Comparison of ENCODE assay signal across 11 cellular contexts in the genomic region with DNA sequence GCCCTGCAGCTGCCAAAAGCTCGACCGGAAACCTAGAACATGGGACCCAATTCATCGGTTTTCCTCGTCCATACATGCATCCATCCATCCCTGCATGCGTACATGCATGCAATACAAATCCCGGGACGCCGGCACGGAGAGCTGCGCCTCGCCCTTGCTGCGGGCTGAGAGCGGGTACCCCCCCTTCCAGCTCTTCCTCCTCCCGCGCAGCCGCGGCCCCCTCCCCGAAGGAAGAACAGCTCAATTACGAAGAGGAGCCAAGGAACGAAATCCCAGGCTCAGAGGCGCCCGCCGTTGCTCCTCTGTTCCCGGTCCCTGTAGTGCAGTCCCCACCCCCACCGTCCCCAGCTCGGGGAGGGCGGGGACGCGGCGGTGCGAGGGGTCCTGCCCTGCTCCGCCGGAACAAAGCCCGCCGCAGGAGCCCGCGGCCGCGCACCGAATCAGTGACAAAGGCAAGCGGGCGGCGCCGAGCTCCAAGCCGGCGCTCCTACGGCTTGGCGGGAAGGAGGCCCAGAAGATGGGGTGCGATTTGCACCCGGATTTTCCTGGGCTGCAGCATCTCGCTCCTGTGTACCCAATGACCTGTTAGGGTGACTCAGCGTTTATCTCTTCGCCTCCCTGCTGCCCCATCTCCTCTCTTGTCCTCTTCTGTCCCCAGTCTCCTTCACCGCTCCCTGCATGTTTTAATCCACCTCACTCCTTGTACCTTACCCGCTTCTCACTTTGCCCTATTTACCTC. TPM values are rescaled to one million over a fixed set of nuclear protein-coding genes. Genes with fewer than 3 reads are reported as not detected.
DNase-seq lines count a peak whose midpoint lies in the region; ATAC-seq and TF ChIP-seq lines count a peak whose summit lies in the region.
"Had no signal": no experiment of that assay in that cellular context is flagged by ENCODE, and none has a peak within 500 bp of the region (broad histone marks: within the 10 kb centered on the region; RNA-seq: fewer than 3 reads in every experiment).

No MANE protein-coding gene starts in this region.

- peaks cover 5% of the 10 kb centered on the region for H3K36me3 Mint-ChIP-seq in activated CD4-positive, alpha-beta memory T cell treated with anti-CD3 and anti-CD28 coated beads, Interleukin-2, amount 10 ng/mL, durations not matched to agents 7 days and 5 days (ENCODE audit: low read depth)
- no peaks in the 10 kb centered on the region for H3K36me3 Mint-ChIP-seq in activated CD4-positive, alpha-beta memory T cell treated with anti-CD3 and anti-CD28 coated beads for 36 hours
- peaks cover 2% of the 10 kb centered on the region for H3K36me3 Mint-ChIP-seq in T-helper 17 cell (ENCODE audit: low read depth)
- H3K36me3 Mint-ChIP-seq: CD8-positive, alpha-beta memory T cell had no signal

- H3K36me3 ChIP-seq in skeletal muscle satellite cell (ENCODE audit: insufficient read depth, low read length): no peaks in the 10 kb centered on the region
- no peaks in the 10 kb centered on the region for H3K36me3 ChIP-seq in upper lobe of right lung
- no peaks in the 10 kb centered on the region for H3K36me3 ChIP-seq in WERI-Rb-1
- H3K36me3 ChIP-seq: left lung, SJSA1 had no signal

- peaks cover 5% of the 10 kb centered on the region for H3K4me1 Mint-ChIP-seq in activated CD4-positive, alpha-beta memory T cell treated with anti-CD3 and anti-CD28 coated beads, Interleukin-2, amount 10 ng/mL, durations not matched to agents 7 days and 5 days
- peaks cover 7% of the 10 kb centered on the region for H3K4me1 Mint-ChIP-seq in activated CD4-positive, alpha-beta memory T cell treated with anti-CD3 and anti-CD28 coated beads for 36 hours (ENCODE audit: low read depth)
- peaks cover 7% of the 10 kb centered on the region for H3K4me1 Mint-ChIP-seq in T-helper 17 cell

- H3K9me3 Mint-ChIP-seq in activated CD4-positive, alpha-beta memory T cell treated with anti-CD3 and anti-CD28 coated beads, Interleukin-2, amount 10 ng/mL, durations not matched to agents 7 days and 5 days: no peaks in the 10 kb centered on the region
- H3K9me3 Mint-ChIP-seq in activated CD4-positive, alpha-beta memory T cell treated with anti-CD3 and anti-CD28 coated beads for 36 hours: no peaks in the 10 kb centered on the region

- peaks cover 74% of the 10 kb centered on the region for H3K27me3 Mint-ChIP-seq in activated CD4-positive, alpha-beta memory T cell treated with anti-CD3 and anti-CD28 coated beads, Interleukin-2, amount 10 ng/mL, durations not matched to agents 7 days and 5 days
- peaks cover 68% of the 10 kb centered on the region for H3K27me3 Mint-ChIP-seq in activated CD4-positive, alpha-beta memory T cell treated with anti-CD3 and anti-CD28 coated beads for 36 hours
- peaks cover 71% of the 10 kb centered on the region for H3K27me3 Mint-ChIP-seq in T-helper 17 cell

- CTCF ChIA-PET in activated CD4-positive, alpha-beta memory T cell treated with anti-CD3 and anti-CD28 coated beads, Interleukin-2, amount 10 ng/mL, durations not matched to agents 7 days and 5 days (lab: Charles Lee): no interaction called here
- CTCF ChIA-PET in activated CD4-positive, alpha-beta memory T cell treated with anti-CD3 and anti-CD28 coated beads for 36 hours (lab: Charles Lee): no interaction called here

- no peak overlapping the region for H3K4me3 ChIP-seq in skeletal muscle satellite cell (ENCODE audit: low read length)
- H3K4me3 ChIP-seq in upper lobe of right lung: no peak overlapping the region
- no peak overlapping the region for H3K4me3 ChIP-seq in WERI-Rb-1 (ENCODE audit: low read depth, low read length)
- H3K4me3 ChIP-seq: left lung, SJSA1 had no signal

- peak overlapping the region; percentile 48 for H3K27ac Mint-ChIP-seq in activated CD4-positive, alpha-beta memory T cell treated with anti-CD3 and anti-CD28 coated beads, Interleukin-2, amount 10 ng/mL, durations not matched to agents 7 days and 5 days
- no peak overlapping the region for H3K27ac Mint-ChIP-seq in activated CD4-positive, alpha-beta memory T cell treated with anti-CD3 and anti-CD28 coated beads for 36 hours
- no peak overlapping the region for H3K27ac Mint-ChIP-seq in T-helper 17 cell

- POLR2A ChIA-PET in activated CD4-positive, alpha-beta memory T cell treated with anti-CD3 and anti-CD28 coated beads, Interleukin-2, amount 10 ng/mL, durations not matched to agents 7 days and 5 days (lab: Charles Lee): no interaction called here
- POLR2A ChIA-PET in activated CD4-positive, alpha-beta memory T cell treated with anti-CD3 and anti-CD28 coated beads for 36 hours (lab: Charles Lee): no interaction called here

- H3K4me3 Mint-ChIP-seq in activated CD4-positive, alpha-beta memory T cell treated with anti-CD3 and anti-CD28 coated beads, Interleukin-2, amount 10 ng/mL, durations not matched to agents 7 days and 5 days: no peak overlapping the region
- no peak overlapping the region for H3K4me3 Mint-ChIP-seq in activated CD4-positive, alpha-beta memory T cell treated with anti-CD3 and anti-CD28 coated beads for 36 hours
- peak overlapping the region; percentile 28 for H3K4me3 Mint-ChIP-seq in T-helper 17 cell

- TF ChIP-seq CTCF in upper lobe of right lung (IDR thresholded peaks at IDR 0.05): no peak
- TF ChIP-seq CTCF in WERI-Rb-1 (IDR thresholded peaks at IDR 0.05; ENCODE audit: low read depth, low read length): no peak

- H3K9me3 ChIP-seq in T-helper 17 cell (ENCODE audit: control insufficient read depth, low read length, poor library complexity, severe bottlenecking) (no peaks in the 10 kb centered on the region), skeletal muscle satellite cell (replicated peaks; ENCODE audit: low read length) (no peaks in the 10 kb centered on the region), upper lobe of right lung (no peaks in the 10 kb centered on the region), WERI-Rb-1 (ENCODE audit: severe bottlenecking) (peaks cover 5% of the 10 kb centered on the region)
- H3K9me3 ChIP-seq: left lung, SJSA1 had no signal

- no peak overlapping the region for H3K9ac ChIP-seq in skeletal muscle satellite cell (ENCODE audit: low read depth, low read length)

- H3K4me2 ChIP-seq in skeletal muscle satellite cell (ENCODE audit: low read length): peak overlapping the region; percentile 15

- H3K27me3 ChIP-seq in skeletal muscle satellite cell (ENCODE audit: control insufficient read depth, insufficient read depth, low read length) (peaks cover 85% of the 10 kb centered on the region), upper lobe of right lung (peaks cover 100% of the 10 kb centered on the region), WERI-Rb-1 (ENCODE audit: insufficient read depth, low read depth, severe bottlenecking) (peaks cover 96% of the 10 kb centered on the region)

- intact Hi-C loops in activated CD4-positive, alpha-beta memory T cell treated with anti-CD3 and anti-CD28 coated beads for 36 hours (cut with micrococcal nuclease): no loop called here
- intact Hi-C loops in upper lobe of right lung (cut with DNase I): no loop called here

- H3K27ac ChIP-seq in upper lobe of right lung: no peak overlapping the region
- no peak overlapping the region for H3K27ac ChIP-seq in WERI-Rb-1
- H3K27ac ChIP-seq: left lung, SJSA1 had no signal

- no peak for ATAC-seq in T-helper 17 cell
- ATAC-seq in upper lobe of right lung: no peak
- ATAC-seq: left lung had no signal

- no peak for DNase-seq in activated CD4-positive, alpha-beta memory T cell treated with anti-CD3 and anti-CD28 coated beads, Interleukin-2, amount 10 ng/mL, durations not matched to agents 7 days and 5 days
- no peak for DNase-seq in activated CD4-positive, alpha-beta memory T cell treated with anti-CD3 and anti-CD28 coated beads for 36 hours
- DNase-seq in T-helper 17 cell: no peak
- DNase-seq in iPS-NIHi11 (ENCODE audit: low spot score): peak; percentile 75
- no peak for DNase-seq in upper lobe of right lung
- DNase-seq in WERI-Rb-1: no peak
- no peak for DNase-seq in MV-4-11 (lab: John Stamatoyannopoulos, UW)
- DNase-seq: CD8-positive, alpha-beta memory T cell had no signal

- H3K4me1 ChIP-seq in skeletal muscle satellite cell (ENCODE audit: control insufficient read depth, insufficient read depth, low read length) (no peaks in the 10 kb centered on the region), upper lobe of right lung (peaks cover 11% of the 10 kb centered on the region)
- H3K4me1 ChIP-seq: SJSA1 had no signal

RNA-seq across cellular contexts. Expression of gene POU3F3, which starts 8.9 kb away (rescaled TPM):
- total RNA-seq in activated CD4-positive, alpha-beta memory T cell treated with anti-CD3 and anti-CD28 coated beads, Interleukin-2, amount 10 ng/mL, durations not matched to agents 7 days and 5 days: not detected
- total RNA-seq in activated CD4-positive, alpha-beta memory T cell treated with anti-CD3 and anti-CD28 coated beads for 36 hours: not detected
- total RNA-seq in T-helper 17 cell: not detected
- 0.44 and 1.3 TPM in 2 replicates for total RNA-seq in skeletal muscle satellite cell (2012; rRNA removed)
- total RNA-seq in upper lobe of right lung: not detected
- total RNA-seq: CD8-positive, alpha-beta memory T cell; left lung had no signal
